ENCODE assay signal across 25 cellular contexts in the genomic region with DNA sequence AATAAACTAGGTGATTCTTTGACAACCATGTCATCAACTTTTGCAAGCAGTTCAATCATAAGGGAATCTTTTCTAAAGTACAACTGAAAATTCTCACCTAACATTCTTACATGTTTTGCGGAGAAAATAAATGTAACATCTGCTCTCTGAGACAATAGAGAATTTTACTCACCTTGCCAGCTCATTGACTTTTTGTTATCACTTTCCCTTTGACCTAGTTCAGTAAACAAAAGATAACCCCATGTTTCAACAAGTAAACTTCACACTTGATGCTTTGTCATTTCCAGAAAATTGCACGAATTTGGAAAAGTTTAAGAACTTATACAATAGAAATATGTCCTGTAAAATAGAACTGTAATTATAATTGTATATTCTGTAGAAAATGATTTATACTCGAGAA.
"Had no signal": no experiment of that assay in that cellular context is flagged by ENCODE, and none has a peak within 500 bp of the region (broad histone marks: within the 10 kb centered on the region; RNA-seq: fewer than 3 reads in every experiment).

No MANE protein-coding gene starts in this region.

- H3K27ac Mint-ChIP-seq: activated CD4-positive, alpha-beta memory T cell treated with anti-CD3 and anti-CD28 coated beads, Interleukin-2, amount 10 ng/mL, durations not matched to agents 7 days and 5 days; activated CD4-positive, alpha-beta T cell treated with anti-CD3 and anti-CD28 coated beads, Interleukin-2, amount 10 ng/mL, durations not matched to agents 7 days and 5 days; activated naive CD4-positive, alpha-beta T cell treated with anti-CD3 and anti-CD28 coated beads, Interleukin-2, amount 50 U/mL, for 24 hours; activated naive CD8-positive, alpha-beta T cell treated with anti-CD3 and anti-CD28 coated beads, Interleukin-2, amount 50 U/mL, for 24 hours; activated T-helper 17 cell treated with anti-CD3 and anti-CD28 coated beads, Interleukin-2, amount 50 U/mL, for 72 hours; dendritic cell treated with granulocyte-macrophage colony-stimulating factor and Interleukin-4, amounts not matched to agents 40 ng/mL and 50 ng/mL, for 4 days; naive thymus-derived CD4-positive, alpha-beta T cell; T-helper 1 cell treated with Interleukin-12 subunit alpha and Interleukin-12 subunit beta and Interleukin-4 antibody, amounts not matched to agents 30 μg/mL and 1 μg/mL, for 36 hours had no signal

- H3K4me1 Mint-ChIP-seq: activated CD4-positive, alpha-beta memory T cell treated with anti-CD3 and anti-CD28 coated beads, Interleukin-2, amount 10 ng/mL, durations not matched to agents 7 days and 5 days; activated CD4-positive, alpha-beta T cell treated with anti-CD3 and anti-CD28 coated beads, Interleukin-2, amount 10 ng/mL, durations not matched to agents 7 days and 5 days; activated naive CD4-positive, alpha-beta T cell treated with anti-CD3 and anti-CD28 coated beads, Interleukin-2, amount 50 U/mL, for 24 hours; activated naive CD8-positive, alpha-beta T cell treated with anti-CD3 and anti-CD28 coated beads, Interleukin-2, amount 50 U/mL, for 24 hours; activated T-helper 17 cell treated with anti-CD3 and anti-CD28 coated beads, Interleukin-2, amount 50 U/mL, for 72 hours; central memory CD8-positive, alpha-beta T cell; naive thymus-derived CD4-positive, alpha-beta T cell had no signal

- H3K9ac ChIP-seq: parathyroid adenoma had no signal

- H3K4me3 ChIP-seq: esophagus squamous epithelium, spleen, tibial nerve had no signal

- H3K9me3 ChIP-seq: esophagus squamous epithelium, spleen, tibial nerve had no signal

- H3K79me2 ChIP-seq: parathyroid adenoma had no signal

- H3K36me3 Mint-ChIP-seq: activated naive CD4-positive, alpha-beta T cell treated with anti-CD3 and anti-CD28 coated beads, Interleukin-2, amount 50 U/mL, for 24 hours; naive thymus-derived CD4-positive, alpha-beta T cell had no signal

- H3K27me3 Mint-ChIP-seq: activated CD4-positive, alpha-beta memory T cell treated with anti-CD3 and anti-CD28 coated beads, Interleukin-2, amount 10 ng/mL, durations not matched to agents 7 days and 5 days; activated CD4-positive, alpha-beta T cell treated with anti-CD3 and anti-CD28 coated beads, Interleukin-2, amount 10 ng/mL, durations not matched to agents 7 days and 5 days; activated naive CD4-positive, alpha-beta T cell treated with anti-CD3 and anti-CD28 coated beads, Interleukin-2, amount 50 U/mL, for 24 hours; activated naive CD8-positive, alpha-beta T cell treated with anti-CD3 and anti-CD28 coated beads, Interleukin-2, amount 50 U/mL, for 24 hours; activated T-helper 17 cell treated with anti-CD3 and anti-CD28 coated beads, Interleukin-2, amount 50 U/mL, for 72 hours; central memory CD8-positive, alpha-beta T cell; dendritic cell treated with granulocyte-macrophage colony-stimulating factor and Interleukin-4, amounts not matched to agents 40 ng/mL and 50 ng/mL, for 4 days; naive thymus-derived CD4-positive, alpha-beta T cell had no signal

- H3K4me1 ChIP-seq: parathyroid adenoma, spleen had no signal

- H2AFZ ChIP-seq: parathyroid adenoma had no signal

- DNase-seq: activated CD4-positive, alpha-beta memory T cell treated with anti-CD3 and anti-CD28 coated beads, Interleukin-2, amount 10 ng/mL, durations not matched to agents 7 days and 5 days; activated CD4-positive, alpha-beta T cell treated with anti-CD3 and anti-CD28 coated beads, Interleukin-2, amount 10 ng/mL, durations not matched to agents 7 days and 5 days; activated CD4-positive, CD25-positive, alpha-beta regulatory T cell treated with anti-CD3 and anti-CD28 coated beads, Interleukin-2, amount 50 U/mL, for 72 hours; activated gamma-delta T cell treated with Interleukin-2 at 50 U/mL for 16 hours; activated naive CD8-positive, alpha-beta T cell treated with anti-CD3 and anti-CD28 coated beads, Interleukin-2, amount 50 U/mL, for 24 hours; activated T-cell treated with anti-CD3 and anti-CD28 coated beads, Interleukin-2, amount 50 U/mL, for 4 hours; effector CD4-positive, alpha-beta T cell; esophagus squamous epithelium; islet precursor cell; left cardiac atrium; left ventricle myocardium superior; naive thymus-derived CD4-positive, alpha-beta T cell; right cardiac atrium; spleen; stimulated activated naive CD4-positive, alpha-beta T cell treated with Interleukin-2 at 50 U/mL for 16 hours; T-helper 9 cell had no signal

- H3K36me3 ChIP-seq: esophagus squamous epithelium, spleen, tibial nerve had no signal

- H3K4me3 Mint-ChIP-seq: activated CD4-positive, alpha-beta memory T cell treated with anti-CD3 and anti-CD28 coated beads, Interleukin-2, amount 10 ng/mL, durations not matched to agents 7 days and 5 days; activated CD4-positive, alpha-beta T cell treated with anti-CD3 and anti-CD28 coated beads, Interleukin-2, amount 10 ng/mL, durations not matched to agents 7 days and 5 days; activated naive CD4-positive, alpha-beta T cell treated with anti-CD3 and anti-CD28 coated beads, Interleukin-2, amount 50 U/mL, for 24 hours; activated naive CD8-positive, alpha-beta T cell treated with anti-CD3 and anti-CD28 coated beads, Interleukin-2, amount 50 U/mL, for 24 hours; activated T-cell treated with anti-CD3 and anti-CD28 coated beads, Interleukin-2, amount 50 U/mL, for 4 hours; activated T-helper 17 cell treated with anti-CD3 and anti-CD28 coated beads, Interleukin-2, amount 50 U/mL, for 72 hours; central memory CD8-positive, alpha-beta T cell; dendritic cell treated with granulocyte-macrophage colony-stimulating factor and Interleukin-4, amounts not matched to agents 40 ng/mL and 50 ng/mL, for 4 days; naive thymus-derived CD4-positive, alpha-beta T cell; T-helper 1 cell treated with Interleukin-12 subunit alpha and Interleukin-12 subunit beta and Interleukin-4 antibody, amounts not matched to agents 30 μg/mL and 1 μg/mL, for 36 hours had no signal

- FAIRE-seq: frontal cortex had no signal

- H3K27me3 ChIP-seq: esophagus squamous epithelium, spleen, tibial nerve had no signal

- H3K27ac ChIP-seq: epithelial cell of prostate, esophagus squamous epithelium, parathyroid adenoma, spleen, tibial nerve had no signal

- H3K9me3 Mint-ChIP-seq: activated CD4-positive, alpha-beta memory T cell treated with anti-CD3 and anti-CD28 coated beads, Interleukin-2, amount 10 ng/mL, durations not matched to agents 7 days and 5 days; activated CD4-positive, alpha-beta T cell treated with anti-CD3 and anti-CD28 coated beads, Interleukin-2, amount 10 ng/mL, durations not matched to agents 7 days and 5 days; activated naive CD4-positive, alpha-beta T cell treated with anti-CD3 and anti-CD28 coated beads, Interleukin-2, amount 50 U/mL, for 24 hours; activated naive CD8-positive, alpha-beta T cell treated with anti-CD3 and anti-CD28 coated beads, Interleukin-2, amount 50 U/mL, for 24 hours; activated T-cell treated with anti-CD3 and anti-CD28 coated beads, Interleukin-2, amount 50 U/mL, for 4 hours; activated T-helper 17 cell treated with anti-CD3 and anti-CD28 coated beads, Interleukin-2, amount 50 U/mL, for 72 hours; dendritic cell treated with granulocyte-macrophage colony-stimulating factor and Interleukin-4, amounts not matched to agents 40 ng/mL and 50 ng/mL, for 4 days; T-helper 1 cell treated with Interleukin-12 subunit alpha and Interleukin-12 subunit beta and Interleukin-4 antibody, amounts not matched to agents 30 μg/mL and 1 μg/mL, for 36 hours had no signal
